ENCODE assay signal across 13 cellular contexts in the genomic region with DNA sequence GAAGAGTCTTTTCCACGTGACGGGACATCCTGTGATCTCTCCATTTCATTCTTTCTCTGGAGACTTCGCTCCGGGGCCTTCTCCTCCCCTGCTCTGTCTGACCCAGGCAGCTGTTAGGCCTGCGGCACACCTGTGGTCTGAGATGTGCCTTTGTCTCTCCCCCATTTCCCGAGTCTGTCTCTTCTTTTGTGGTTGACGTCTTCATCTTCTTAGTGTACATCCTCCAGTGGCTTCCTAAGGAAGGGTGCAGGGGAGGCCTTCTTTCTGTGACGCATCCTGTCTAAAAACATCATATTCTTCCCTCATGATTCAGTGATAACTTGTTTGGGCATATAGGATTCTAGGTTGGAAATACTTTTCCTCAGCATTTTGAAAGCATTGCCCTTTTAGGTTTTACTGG. TPM values are rescaled to one million over a fixed set of nuclear protein-coding genes. Genes with fewer than 3 reads are reported as not detected.
DNase-seq lines count a peak whose midpoint lies in the region; ATAC-seq, FAIRE-seq and TF ChIP-seq lines count a peak whose summit lies in the region.
"Had no signal": no experiment of that assay in that cellular context is flagged by ENCODE, and none has a peak within 500 bp of the region (broad histone marks: within the 10 kb centered on the region; RNA-seq: fewer than 3 reads in every experiment).

No MANE protein-coding gene starts in this region.

- peak; percentile 58 for DNase-seq in activated naive CD4-positive, alpha-beta T cell treated with anti-CD3 and anti-CD28 coated beads for 36 hours
- DNase-seq in activated naive CD4-positive, alpha-beta T cell treated with Interleukin-2 at 50 U/mL for 16 hours = no peak
- peak; percentile 24 for DNase-seq in bronchial epithelial cell (ENCODE audit: low read depth)
- DNase-seq in stimulated activated naive CD8-positive, alpha-beta T cell treated with anti-CD3 and anti-CD28 coated beads, Interleukin-15, Interleukin-2, amounts not matched to agents 100 U/mL and 50 U/mL, for 24 hours = no peak
- DNase-seq in mucosa of gallbladder (ENCODE audit: low spot score) = no peak
- no peak for DNase-seq in upper lobe of left lung
- DNase-seq: adrenal gland, Caco-2, NCI-H1417 had no signal

- FAIRE-seq in bronchial epithelial cell (lab: Jason Lieb, UNC) = no peak
- FAIRE-seq: keratinocyte had no signal

- TF ChIP-seq EP300 in upper lobe of left lung (IDR thresholded peaks at IDR 0.05) = no peak

- H3K4me3 ChIP-seq in bronchial epithelial cell (ENCODE audit: low read depth, low read length) (no peak overlapping the region), upper lobe of left lung (no peak overlapping the region)
- H3K4me3 ChIP-seq: adrenal gland had no signal

- H3K36me3 Mint-ChIP-seq in activated naive CD4-positive, alpha-beta T cell treated with anti-CD3 and anti-CD28 coated beads for 36 hours (ENCODE audit: low read depth) = peaks cover 19% of the 10 kb centered on the region

- H3K4me1 Mint-ChIP-seq in activated naive CD4-positive, alpha-beta T cell treated with anti-CD3 and anti-CD28 coated beads for 36 hours (ENCODE audit: low read depth) = peaks cover 53% of the 10 kb centered on the region
- H3K4me1 Mint-ChIP-seq: memory B cell had no signal

- TF ChIP-seq POLR2A in upper lobe of left lung (IDR thresholded peaks at IDR 0.05) = no peak

- H3K27me3 ChIP-seq in bronchial epithelial cell (ENCODE audit: control insufficient read depth, insufficient read depth, low read length) (no peaks in the 10 kb centered on the region), upper lobe of left lung (no peaks in the 10 kb centered on the region)
- H3K27me3 ChIP-seq: adrenal gland had no signal

- H3K4me1 ChIP-seq in upper lobe of left lung = peaks cover 4 to 15% (median 7%) of the 10 kb centered on the region in 4 donors
- H3K4me1 ChIP-seq: Caco-2 had no signal

- H3K9me3 Mint-ChIP-seq in activated naive CD4-positive, alpha-beta T cell treated with anti-CD3 and anti-CD28 coated beads for 36 hours = no peaks in the 10 kb centered on the region
- H3K9me3 Mint-ChIP-seq: memory B cell had no signal

- intact Hi-C loops in activated naive CD4-positive, alpha-beta T cell treated with anti-CD3 and anti-CD28 coated beads for 36 hours (cut with micrococcal nuclease) = loop anchor here (1.0 kb wide), 1 partner anchor 14 kb away; no protein-coding TSS in a partner anchor

- no peak for TF ChIP-seq CTCF in VCaP (conservative IDR thresholded peaks at IDR 0.05)
- TF ChIP-seq CTCF in bronchial epithelial cell (IDR thresholded peaks at IDR 0.05; ENCODE audit: insufficient read depth, low read length, severe bottlenecking) = no peak
- TF ChIP-seq CTCF in upper lobe of left lung (IDR thresholded peaks at IDR 0.05) = no peak

- WGBS in upper lobe of left lung, 2 donors = 92 to 96% methylated on average over 8 of the region's 8 CpGs

- H3K36me3 ChIP-seq in bronchial epithelial cell (ENCODE audit: control insufficient read depth, insufficient read depth, low read length) = peaks cover 1% of the 10 kb centered on the region
- H3K36me3 ChIP-seq in upper lobe of left lung = peaks cover 0 to 39% (median 16%) of the 10 kb centered on the region in 4 donors

- peak; percentile 81 for ATAC-seq in stimulated activated naive CD8-positive, alpha-beta T cell treated with anti-CD3 and anti-CD28 coated beads, Interleukin-15, Interleukin-2, amounts not matched to agents 100 U/mL and 50 U/mL, for 24 hours
- ATAC-seq in GM19452 (IDR thresholded peaks at IDR 0.05; ENCODE audit: unreplicated experiment) (no peak), upper lobe of left lung (ENCODE audit: low FRiP score in 2 of 2) (no peak)

- H3K27ac ChIP-seq in VCaP (peak overlapping the region; percentile 81), upper lobe of left lung (no peak overlapping the region)
- H3K27ac ChIP-seq: adrenal gland had no signal

- H3K9me3 ChIP-seq in upper lobe of left lung = no peaks in the 10 kb centered on the region
- H3K9me3 ChIP-seq: adrenal gland, Caco-2 had no signal

- peak overlapping the region; percentile 36 for H3K4me3 Mint-ChIP-seq in activated naive CD4-positive, alpha-beta T cell treated with anti-CD3 and anti-CD28 coated beads for 36 hours
- H3K4me3 Mint-ChIP-seq: memory B cell had no signal

- no peaks in the 10 kb centered on the region for H3K27me3 Mint-ChIP-seq in activated naive CD4-positive, alpha-beta T cell treated with anti-CD3 and anti-CD28 coated beads for 36 hours (ENCODE audit: low read depth)
- H3K27me3 Mint-ChIP-seq: memory B cell had no signal

- peak overlapping the region; percentile 87 for H3K27ac Mint-ChIP-seq in activated naive CD4-positive, alpha-beta T cell treated with anti-CD3 and anti-CD28 coated beads for 36 hours
- H3K27ac Mint-ChIP-seq: memory B cell had no signal

- CTCF ChIA-PET in activated naive CD4-positive, alpha-beta T cell treated with anti-CD3 and anti-CD28 coated beads for 36 hours (lab: Charles Lee) = interaction anchor here (2.9 kb wide), 1 partner anchor 13 kb away, joined by 12 read pairs; no protein-coding TSS in a partner anchor

RNA-seq across cellular contexts. Expression of a gene that starts 17.2 kb away (rescaled TPM):
- 10 to 100 TPM; 31.8 to 32.4 TPM for total RNA-seq in activated naive CD4-positive, alpha-beta T cell treated with anti-CD3 and anti-CD28 coated beads for 36 hours
- 1.6 and 2.6 TPM in 2 replicates for total RNA-seq in bronchial epithelial cell
- total RNA-seq in mucosa of gallbladder = 47.0 TPM
- 10 to 100 TPM in 5 of 6 donors, 1 to 10 TPM in 1; 5.2 to 34.1 (median 25.2) TPM for total RNA-seq in upper lobe of left lung

RNA-seq across cellular contexts. Expression of a gene that starts 18.4 kb away (rescaled TPM):
- total RNA-seq in activated naive CD4-positive, alpha-beta T cell treated with anti-CD3 and anti-CD28 coated beads for 36 hours = 10 to 100 TPM; 17.6 to 19.4 TPM
- 5.0 and 8.7 TPM in 2 replicates for total RNA-seq in bronchial epithelial cell
- 31.3 TPM for total RNA-seq in mucosa of gallbladder
- 10 to 100 TPM in 5 of 6 donors, 1 to 10 TPM in 1; 7.1 to 31.4 (median 16.7) TPM for total RNA-seq in upper lobe of left lung

Comparison
In these comparisons a context has a peak if more than half of its experiments do, and no peak if none do; other contexts are left out.
1. DNase-seq: peak in activated naive CD4-positive, alpha-beta T cell treated with anti-CD3 and anti-CD28 coated beads for 36 hours (single experiment) and bronchial epithelial cell (single experiment); none in activated naive CD4-positive, alpha-beta T cell treated with Interleukin-2 at 50 U/mL for 16 hours (single experiment), stimulated activated naive CD8-positive, alpha-beta T cell treated with anti-CD3 and anti-CD28 coated beads, Interleukin-15, Interleukin-2, amounts not matched to agents 100 U/mL and 50 U/mL, for 24 hours (single experiment), mucosa of gallbladder (single experiment) and upper lobe of left lung (0 of 2).